Comparison of ENCODE assay signal across 8 cellular contexts in the genomic region with DNA sequence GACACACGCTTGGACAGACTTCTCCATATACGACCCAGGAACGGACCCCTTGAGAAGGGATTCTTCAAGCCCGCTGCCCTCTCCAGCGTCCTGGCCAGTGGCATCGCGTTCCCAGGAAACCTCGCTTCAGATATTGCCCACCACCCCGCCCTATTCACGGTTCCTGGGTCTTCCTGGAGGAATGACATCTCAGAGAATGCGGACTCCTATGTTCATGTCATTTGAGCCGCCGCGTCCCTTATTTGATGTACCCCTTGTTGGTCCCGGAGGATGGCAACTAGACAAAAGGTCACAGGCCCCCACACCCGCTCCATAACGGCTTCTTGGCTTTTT. TPM values are rescaled to one million over a fixed set of nuclear protein-coding genes. Genes with fewer than 3 reads are reported as not detected.
DNase-seq lines count a peak whose midpoint lies in the region; ATAC-seq and TF ChIP-seq lines count a peak whose summit lies in the region.

No MANE protein-coding gene starts in this region.

- peaks cover 3% of the 10 kb centered on the region for H3K27me3 Mint-ChIP-seq in activated CD4-positive, alpha-beta memory T cell treated with anti-CD3 and anti-CD28 coated beads for 36 hours

- H4K20me1 ChIP-seq in smooth muscle cell (ENCODE audit: low read depth) = peaks cover 33% of the 10 kb centered on the region

- intact Hi-C loops in activated CD4-positive, alpha-beta memory T cell treated with anti-CD3 and anti-CD28 coated beads for 36 hours (cut with micrococcal nuclease) = loop anchor here (1.0 to 10.0 kb wide), 5 partner anchors 11 to 1353 kb away; a partner anchor contains a TSS
- intact Hi-C loops in right cardiac atrium (cut with DNase I) = no loop called here

- 1% methylated on average over 17 of the region's 17 CpGs for WGBS in right cardiac atrium
- WGBS in smooth muscle cell (ENCODE audit: low lambda C conversion rate) = 3% methylated on average over 17 of the region's 17 CpGs

- H3K4me3 ChIP-seq in right cardiac atrium (ENCODE audit: low read length) = peak overlapping the region; percentile 71
- H3K4me3 ChIP-seq in smooth muscle cell = peak overlapping the region; percentile 97

- peaks cover 38% of the 10 kb centered on the region for H3K79me2 ChIP-seq in smooth muscle cell (ENCODE audit: low read depth)

- peak overlapping the region; percentile 99 for H2AFZ ChIP-seq in smooth muscle cell (ENCODE audit: low read depth)

- H3K27ac ChIP-seq in right cardiac atrium (ENCODE audit: low read length) = peak overlapping the region; percentile 34
- no peak overlapping the region for H3K27ac ChIP-seq in smooth muscle cell (ENCODE audit: low read depth)

- no peaks in the 10 kb centered on the region for H3K36me3 ChIP-seq in smooth muscle cell (ENCODE audit: low read depth)

- CTCF ChIA-PET in activated CD4-positive, alpha-beta memory T cell treated with anti-CD3 and anti-CD28 coated beads for 36 hours (lab: Charles Lee) = interaction anchor here (1.6 to 5.1 kb wide), 4 partner anchors 11 to 200 kb away, joined by 4 to 63 read pairs (median 14); a partner anchor contains a TSS

- H3K27ac Mint-ChIP-seq in activated CD4-positive, alpha-beta memory T cell treated with anti-CD3 and anti-CD28 coated beads for 36 hours = peak overlapping the region; percentile 66

- no peak for TF ChIP-seq CTCF in smooth muscle cell (IDR thresholded peaks at IDR 0.05; ENCODE audit: borderline replicate concordance, insufficient read depth, poor library complexity, severe bottlenecking)

- peak overlapping the region; percentile 92 for H3K4me3 Mint-ChIP-seq in activated CD4-positive, alpha-beta memory T cell treated with anti-CD3 and anti-CD28 coated beads for 36 hours

- peaks cover 6% of the 10 kb centered on the region for H3F3A ChIP-seq in smooth muscle cell (ENCODE audit: low read depth)

- H3K9me3 ChIP-seq in right cardiac atrium (ENCODE audit: control insufficient read depth, low read length) (no peaks in the 10 kb centered on the region), smooth muscle cell (replicated peaks; ENCODE audit: low read depth) (no peaks in the 10 kb centered on the region)

- no peaks in the 10 kb centered on the region for H3K9me3 Mint-ChIP-seq in activated CD4-positive, alpha-beta memory T cell treated with anti-CD3 and anti-CD28 coated beads for 36 hours

- peaks cover 2% of the 10 kb centered on the region for H3K36me3 Mint-ChIP-seq in activated CD4-positive, alpha-beta memory T cell treated with anti-CD3 and anti-CD28 coated beads for 36 hours

- H3K9ac ChIP-seq in smooth muscle cell (ENCODE audit: low read depth) = peak overlapping the region; percentile 32

- H3K4me1 ChIP-seq in right cardiac atrium (ENCODE audit: control insufficient read depth, insufficient read depth, low read length) = no peaks in the 10 kb centered on the region
- H3K4me1 ChIP-seq in smooth muscle cell (ENCODE audit: low read depth) = peaks cover 12% of the 10 kb centered on the region

- H3K4me2 ChIP-seq in smooth muscle cell = peak overlapping the region; percentile 99

- no peak for TF ChIP-seq POLR2A in GM18505 (IDR thresholded peaks at IDR 0.05; ENCODE audit: borderline replicate concordance, extremely low read depth, insufficient read depth, insufficient read length)

- no peak for ATAC-seq in right cardiac atrium
- no peak for ATAC-seq in HG03460 (IDR thresholded peaks at IDR 0.05; ENCODE audit: unreplicated experiment)
- no peak for ATAC-seq in GM18505 (IDR thresholded peaks at IDR 0.05; ENCODE audit: unreplicated experiment)
- ATAC-seq in HG03108 (IDR thresholded peaks at IDR 0.05; ENCODE audit: unreplicated experiment) = no peak

- DNase-seq in NCI-H510A treated with DMSO at 0.1 percent for 48 hours (lab: John Stamatoyannopoulos, UW) = peak; percentile 40
- no peak for DNase-seq in NCI-H510A (lab: John Stamatoyannopoulos, UW)
- no peak for DNase-seq in activated CD4-positive, alpha-beta memory T cell treated with anti-CD3 and anti-CD28 coated beads for 36 hours
- DNase-seq in right cardiac atrium = no peak
- no peak for DNase-seq in smooth muscle cell (lab: John Stamatoyannopoulos, UW; ENCODE audit: unreplicated experiment)

- H3K27me3 ChIP-seq in right cardiac atrium (ENCODE audit: control insufficient read depth, insufficient read depth) (no peaks in the 10 kb centered on the region), smooth muscle cell (ENCODE audit: low read depth) (no peaks in the 10 kb centered on the region)

- POLR2A ChIA-PET in activated CD4-positive, alpha-beta memory T cell treated with anti-CD3 and anti-CD28 coated beads for 36 hours (lab: Charles Lee) = interaction anchor here (0.6 to 1.5 kb wide), 4 partner anchors 11 to 200 kb away, joined by 3 to 8 read pairs (median 5); a partner anchor contains a TSS

- H3K4me1 Mint-ChIP-seq in activated CD4-positive, alpha-beta memory T cell treated with anti-CD3 and anti-CD28 coated beads for 36 hours (ENCODE audit: low read depth) = peaks cover 36% of the 10 kb centered on the region

RNA-seq across cellular contexts. Expression of a gene that starts 0.6 kb away (rescaled TPM):
- 10 to 100 TPM; 24.9 to 27.3 TPM for total RNA-seq in activated CD4-positive, alpha-beta memory T cell treated with anti-CD3 and anti-CD28 coated beads for 36 hours
- 10 to 100 TPM; 19.7 to 36.2 (median 23.7) TPM for total RNA-seq in right cardiac atrium
- 13.9 TPM for polyA plus RNA-seq in right cardiac atrium
- 13.2 and 17.2 TPM in 2 replicates for total RNA-seq in smooth muscle cell
- polyA plus RNA-seq in smooth muscle cell = 9.5 and 15.7 TPM in 2 replicates
